Comparison of ENCODE assay signal across 17 cellular contexts in the genomic region with DNA sequence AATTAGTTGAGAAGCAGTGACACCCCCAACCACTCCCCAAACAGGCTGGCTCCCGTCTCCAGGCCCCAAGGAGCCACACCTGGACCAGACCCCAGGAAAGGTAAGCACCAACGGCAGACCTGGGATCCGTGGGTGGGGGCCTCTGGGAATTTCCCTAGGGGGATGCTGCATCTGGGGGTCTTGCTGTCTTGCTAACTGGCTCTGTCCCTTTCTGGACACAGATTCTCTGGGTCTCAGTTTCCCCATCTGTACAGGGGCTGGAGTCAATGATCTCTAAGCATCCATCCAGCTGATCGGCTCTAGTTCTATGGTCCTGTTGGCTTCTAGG. TPM values are rescaled to one million over a fixed set of nuclear protein-coding genes. Genes with fewer than 3 reads are reported as not detected.
A peak's percentile ranks its signal among the peaks of the same experiment; 100 is the strongest.
DNase-seq lines count a peak whose midpoint lies in the region; ATAC-seq and TF ChIP-seq lines count a peak whose summit lies in the region.
"Had no signal": no experiment of that assay in that cellular context is flagged by ENCODE, and none has a peak within 500 bp of the region (broad histone marks: within the 10 kb centered on the region; RNA-seq: fewer than 3 reads in every experiment).

No MANE protein-coding gene starts in this region.

- H3K27ac ChIP-seq in ACC112 (ENCODE audit: low read depth, low read length): peak overlapping the region; percentile 94
- H3K27ac ChIP-seq in adrenal gland: peak overlapping the region in 4 of 5 donors; percentile 6 to 92 (median 57)
- peak overlapping the region; percentile 79 for H3K27ac ChIP-seq in hepatocyte
- H3K27ac ChIP-seq in prostate gland: peak overlapping the region; percentile 82 to 89
- no peak overlapping the region for H3K27ac ChIP-seq in SJCRH30
- H3K27ac ChIP-seq: BLaER1 treated with 17β-estradiol and CSF1 and Interleukin-3, amounts not matched to agents 10 nM and 100 nM had no signal

- no peaks in the 10 kb centered on the region for H4K20me1 ChIP-seq in hepatocyte (ENCODE audit: insufficient read depth, poor library complexity, severe bottlenecking)
- H4K20me1 ChIP-seq: BLaER1 treated with 17β-estradiol and CSF1 and Interleukin-3, amounts not matched to agents 10 nM and 100 nM had no signal

- no peaks in the 10 kb centered on the region for H3K9me3 ChIP-seq in adrenal gland (replicated peaks in 1 of 3)
- no peaks in the 10 kb centered on the region for H3K9me3 ChIP-seq in hepatocyte (ENCODE audit: low read depth)
- no peaks in the 10 kb centered on the region for H3K9me3 ChIP-seq in prostate gland
- no peaks in the 10 kb centered on the region for H3K9me3 ChIP-seq in SJCRH30 (replicated peaks)
- H3K9me3 ChIP-seq: BLaER1 treated with 17β-estradiol and CSF1 and Interleukin-3, amounts not matched to agents 10 nM and 100 nM had no signal

- H3K4me1 ChIP-seq in ACC112 (ENCODE audit: control insufficient read depth, insufficient read depth, low read length, unreplicated experiment) (peaks cover 55% of the 10 kb centered on the region), adrenal gland (replicated peaks in 1 of 2) (peaks cover 17 to 19% of the 10 kb centered on the region in 2 donors), hepatocyte (ENCODE audit: insufficient read depth) (peaks cover 40% of the 10 kb centered on the region), prostate gland (replicated peaks) (no peaks in the 10 kb centered on the region), SJCRH30 (peaks cover 2% of the 10 kb centered on the region; the same call in 1 of the 2 replicates)

- peak overlapping the region; percentile 79 for H3K4me3 ChIP-seq in ACC112 (ENCODE audit: low read depth, low read length)
- H3K4me3 ChIP-seq in adrenal gland: peak overlapping the region in 1 of 4 donors; percentile 55
- H3K4me3 ChIP-seq in hepatocyte: no peak overlapping the region
- peak overlapping the region; percentile 37 to 44 for H3K4me3 ChIP-seq in prostate gland
- H3K4me3 ChIP-seq in SJCRH30: no peak overlapping the region
- H3K4me3 ChIP-seq: BLaER1 treated with 17β-estradiol and CSF1 and Interleukin-3, amounts not matched to agents 10 nM and 100 nM had no signal

- TF ChIP-seq CTCF in adrenal gland (IDR thresholded peaks at IDR 0.05): no peak
- TF ChIP-seq CTCF in hepatocyte (IDR thresholded peaks at IDR 0.05; ENCODE audit: poor library complexity): no peak
- TF ChIP-seq CTCF in prostate gland (IDR thresholded peaks at IDR 0.05): no peak

- peaks cover 43% of the 10 kb centered on the region for H3K79me2 ChIP-seq in ACC112 (ENCODE audit: control insufficient read depth, insufficient read depth, low read length, unreplicated experiment)
- peaks cover 45% of the 10 kb centered on the region for H3K79me2 ChIP-seq in hepatocyte

- H3K4me2 ChIP-seq in hepatocyte: peak overlapping the region; percentile 70

- intact Hi-C loops in adrenal gland (cut with DNase I) (no loop called here), prostate gland (cut with DNase I) (loop anchor here (2.0 kb wide), 1 partner anchor 20 kb away; no protein-coding TSS in a partner anchor)

- DNase-seq in adrenal gland: no peak
- DNase-seq in hepatocyte (ENCODE audit: low spot score): no peak
- DNase-seq in prostate gland (ENCODE audit: low spot score): no peak
- DNase-seq in anterior cingulate cortex (lab: John Stamatoyannopoulos, UW): no peak
- no peak for DNase-seq in SJCRH30
- DNase-seq: activated CD4-positive, alpha-beta T cell treated with anti-CD3 and anti-CD28 coated beads for 4 hours; activated effector memory CD4-positive, alpha-beta T cell treated with anti-CD3 and anti-CD28 coated beads, Interleukin-2, amount 50 U/mL, for 16 hours; NCI-H1105; NCI-H69; stimulated activated naive CD8-positive, alpha-beta T cell treated with anti-CD3 and anti-CD28 coated beads, Interleukin-15, Interleukin-2, amounts not matched to agents 100 U/mL and 50 U/mL, for 24 hours had no signal

- TF ChIP-seq POLR2A in adrenal gland (IDR thresholded peaks at IDR 0.05) (no peak), prostate gland (IDR thresholded peaks at IDR 0.05) (no peak)

- no peaks in the 10 kb centered on the region for H3K9me2 ChIP-seq in hepatocyte (replicated peaks; ENCODE audit: insufficient read depth)

- ATAC-seq in GM18502 (IDR thresholded peaks at IDR 0.05; ENCODE audit: poor library complexity, unreplicated experiment) (no peak), HG03571 (IDR thresholded peaks at IDR 0.05; ENCODE audit: unreplicated experiment) (no peak)
- ATAC-seq: stimulated activated naive CD8-positive, alpha-beta T cell treated with anti-CD3 and anti-CD28 coated beads, Interleukin-15, Interleukin-2, amounts not matched to agents 100 U/mL and 50 U/mL, for 24 hours had no signal

- 34 to 89% (median 73%) methylated on average over 1 to 4 of the region's 4 CpGs for WGBS in adrenal gland, 4 donors
- WGBS in hepatocyte (ENCODE audit: low lambda C conversion rate, missing lambda C conversion rate): 58% methylated on average over 4 of the region's 4 CpGs
- WGBS in prostate gland: 59% methylated on average over 4 of the region's 4 CpGs

- H3K27me3 ChIP-seq in ACC112 (ENCODE audit: insufficient read depth, low read length) (no peaks in the 10 kb centered on the region), adrenal gland (no peaks in the 10 kb centered on the region), hepatocyte (no peaks in the 10 kb centered on the region), prostate gland (replicated peaks; ENCODE audit: insufficient read depth) (no peaks in the 10 kb centered on the region), SJCRH30 (no peaks in the 10 kb centered on the region)
- H3K27me3 ChIP-seq: BLaER1 treated with 17β-estradiol and CSF1 and Interleukin-3, amounts not matched to agents 10 nM and 100 nM had no signal

- H2AFZ ChIP-seq in ACC112 (ENCODE audit: low read length, unreplicated experiment) (peak overlapping the region; percentile 33), hepatocyte (no peak overlapping the region)

- H3K36me3 ChIP-seq in ACC112 (ENCODE audit: insufficient read depth, low read length): no peaks in the 10 kb centered on the region
- H3K36me3 ChIP-seq in adrenal gland (replicated peaks in 1 of 2): no peaks in the 10 kb centered on the region
- no peaks in the 10 kb centered on the region for H3K36me3 ChIP-seq in hepatocyte (replicated peaks; ENCODE audit: insufficient read depth, low read depth)
- H3K36me3 ChIP-seq in prostate gland: no peaks in the 10 kb centered on the region
- H3K36me3 ChIP-seq in SJCRH30: no peaks in the 10 kb centered on the region
- H3K36me3 ChIP-seq: BLaER1 treated with 17β-estradiol and CSF1 and Interleukin-3, amounts not matched to agents 10 nM and 100 nM had no signal

RNA-seq across cellular contexts. Expression of gene IL17B, which starts 27.9 kb away (rescaled TPM):
- total RNA-seq in adrenal gland (1 to 10 TPM in 7 of 8 donors, not detected in 1; 1.6 to 6.1 (median 2.9) TPM), hepatocyte (0.60 TPM in 1 of 2 replicates, not detected in the other), prostate gland (1 to 10 TPM in 1 of 2 donors, not detected in 1; 9.3 TPM)
- polyA plus RNA-seq in adrenal gland (1 to 10 TPM; 1.5 to 9.7 (median 2.8) TPM), hepatocyte (0.27 TPM in 1 of 2 replicates, not detected in the other)
- 1.5 and 3.3 TPM in 2 replicates for total RNA-seq in SJCRH30 (2014; rRNA removed; shearing (Covaris generic))
- total RNA-seq: HT1080, SK-MEL-5 had no signal
- polyA plus RNA-seq: neural cell had no signal

RNA-seq across cellular contexts. Expression of gene PCYOX1L, which starts 49.1 kb away (rescaled TPM):
- 10 to 100 TPM in 1 of 8 donors, 1 to 10 TPM in 7; 4.7 to 15.9 (median 7.8) TPM for total RNA-seq in adrenal gland
- 10 to 100 TPM; 12.3 to 15.4 (median 15.0) TPM for polyA plus RNA-seq in adrenal gland
- 8.9 and 9.1 TPM in 2 replicates for total RNA-seq in hepatocyte
- polyA plus RNA-seq in hepatocyte: 12.9 and 14.4 TPM in 2 replicates
- total RNA-seq in prostate gland: 10 to 100 TPM in 1 of 2 donors, 1 to 10 TPM in 1; 7.7 to 20.7 TPM
- 2.6 and 3.9 TPM in 2 replicates for total RNA-seq in SJCRH30 (2014; rRNA removed; shearing (Covaris generic))

Comparison
In these comparisons a context has a peak if more than half of its experiments do, and no peak if none do; other contexts are left out.
1. H3K4me3 ChIP-seq: peak in ACC112 (single experiment) and prostate gland (2 of 2); none in hepatocyte (single experiment) and SJCRH30 (single experiment).